In the genomic region with DNA sequence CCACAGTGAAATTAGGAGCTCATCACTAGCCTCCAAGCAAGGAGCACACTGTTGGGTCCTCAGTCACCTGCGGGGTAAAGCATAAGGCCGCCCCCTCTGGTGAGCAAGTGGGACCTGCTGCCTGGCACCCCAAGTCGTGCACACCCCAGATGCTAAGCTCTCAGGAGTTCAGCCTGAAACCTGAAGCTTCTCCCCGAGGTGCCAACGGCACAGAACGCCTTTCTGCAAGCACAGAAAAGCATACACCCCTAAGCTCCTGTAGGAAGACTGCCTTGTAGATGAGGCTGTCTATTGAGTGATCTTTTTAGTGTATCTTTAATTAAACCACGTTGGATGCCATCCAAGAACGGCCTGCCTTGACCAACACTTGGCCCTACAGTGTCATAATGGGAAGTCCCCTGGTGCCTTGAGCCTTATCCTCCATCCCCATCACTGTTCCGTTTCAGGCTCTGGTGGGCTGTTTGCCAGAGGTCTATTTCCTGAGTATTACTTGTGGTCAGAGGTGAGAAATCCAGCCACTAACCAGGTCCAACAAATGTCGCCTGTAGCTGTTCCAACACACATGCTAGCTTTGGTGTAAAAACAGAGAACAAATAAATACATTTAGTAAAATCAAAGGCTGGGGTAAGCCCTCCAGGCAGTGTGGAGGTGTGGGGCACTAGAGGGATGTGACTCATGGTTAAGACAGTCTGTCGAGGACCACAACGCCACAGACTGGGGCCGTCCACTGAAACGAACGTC, we compare ENCODE assay signal across 12 cellular contexts. TPM values are rescaled to one million over a fixed set of nuclear protein-coding genes. Genes with fewer than 3 reads are reported as not detected.
A peak's percentile ranks its signal among the peaks of the same experiment; 100 is the strongest.
DNase-seq lines count a peak whose midpoint lies in the region; ATAC-seq and TF ChIP-seq lines count a peak whose summit lies in the region.
"Had no signal": no experiment of that assay in that cellular context is flagged by ENCODE, and none has a peak within 500 bp of the region (broad histone marks: within the 10 kb centered on the region; RNA-seq: fewer than 3 reads in every experiment).

No MANE protein-coding gene starts in this region.

- H3K4me1 ChIP-seq in OCI-LY1 (ENCODE audit: insufficient read depth, low read length, severe bottlenecking), result peaks cover 4% of the 10 kb centered on the region
- H3K4me1 ChIP-seq: testis had no signal

- DNase-seq in choroid plexus epithelial cell (ENCODE audit: low read depth) (peak; percentile 22), non-pigmented ciliary epithelial cell (ENCODE audit: low read depth) (peak; percentile 8), NCI-H510A (lab: John Stamatoyannopoulos, UW) (no peak), posterior vena cava (ENCODE audit: low spot score) (no peak)
- DNase-seq: activated effector memory CD4-positive, alpha-beta T cell treated with Interleukin-2 at 50 U/mL for 16 hours; mesendoderm; NCI-H2029; testis had no signal

- intact Hi-C loops in posterior vena cava (cut with DNase I), result no loop called here

- TF ChIP-seq CTCF in OCI-LY1 (IDR thresholded peaks at IDR 0.05; ENCODE audit: low read length), result peak; percentile 8; the same call in 1 of the 2 replicates
- no peak for TF ChIP-seq CTCF in choroid plexus epithelial cell (conservative IDR thresholded peaks at IDR 0.05; ENCODE audit: low read depth, low read length)

- no peak overlapping the region for H3K4me3 ChIP-seq in OCI-LY1 (ENCODE audit: low read depth, low read length, poor library complexity, severe bottlenecking)
- H3K4me3 ChIP-seq in choroid plexus epithelial cell (ENCODE audit: low read depth, low read length), result no peak overlapping the region
- H3K4me3 ChIP-seq: testis had no signal

- no peak overlapping the region for H3K9ac ChIP-seq in OCI-LY1 (ENCODE audit: low read length)

- H3K9me2 ChIP-seq in OCI-LY1 (ENCODE audit: low read depth, low read length), result no peaks in the 10 kb centered on the region

- no peaks in the 10 kb centered on the region; the same call in 1 of the 2 replicates for H3K27me3 ChIP-seq in OCI-LY1 (ENCODE audit: insufficient read depth, low read length)
- H3K27me3 ChIP-seq: testis had no signal

- no peaks in the 10 kb centered on the region for H3K9me3 ChIP-seq in OCI-LY1 (ENCODE audit: low read length)
- H3K9me3 ChIP-seq: testis had no signal

- H3K27ac ChIP-seq in OCI-LY1 (ENCODE audit: low read depth, low read length, poor library complexity, severe bottlenecking), result no peak overlapping the region
- H3K27ac ChIP-seq: testis had no signal

- H3K79me2 ChIP-seq in OCI-LY1 (ENCODE audit: insufficient read depth, low read length), result no peaks in the 10 kb centered on the region

- H3K36me3 ChIP-seq in OCI-LY1 (ENCODE audit: insufficient read depth, low read length), result no peaks in the 10 kb centered on the region

- no peak overlapping the region for H2AFZ ChIP-seq in OCI-LY1 (ENCODE audit: low read length)

- ATAC-seq in GM18498 (IDR thresholded peaks at IDR 0.05; ENCODE audit: unreplicated experiment) (peak; percentile 43), HG02938 (IDR thresholded peaks at IDR 0.05; ENCODE audit: unreplicated experiment) (no peak), HG03025 (IDR thresholded peaks at IDR 0.05; ENCODE audit: low FRiP score, unreplicated experiment) (no peak)

- H3F3A ChIP-seq in OCI-LY1 (ENCODE audit: insufficient read depth, low read length), result no peaks in the 10 kb centered on the region

- no peak overlapping the region for H3K4me2 ChIP-seq in OCI-LY1 (ENCODE audit: low read length)

- H4K20me1 ChIP-seq in OCI-LY1 (ENCODE audit: insufficient read depth, low read length), result no peaks in the 10 kb centered on the region

RNA-seq across cellular contexts. Expression of a gene that starts 44.8 kb away (rescaled TPM):
- not detected for total RNA-seq in posterior vena cava

Comparison
In these comparisons a context has a peak if more than half of its experiments do, and no peak if none do; other contexts are left out.
1. DNase-seq: peak in choroid plexus epithelial cell (single experiment) and non-pigmented ciliary epithelial cell (single experiment); none in NCI-H510A (single experiment) and posterior vena cava (single experiment).